ENCODE assay signal across 27 cellular contexts in the genomic region with DNA sequence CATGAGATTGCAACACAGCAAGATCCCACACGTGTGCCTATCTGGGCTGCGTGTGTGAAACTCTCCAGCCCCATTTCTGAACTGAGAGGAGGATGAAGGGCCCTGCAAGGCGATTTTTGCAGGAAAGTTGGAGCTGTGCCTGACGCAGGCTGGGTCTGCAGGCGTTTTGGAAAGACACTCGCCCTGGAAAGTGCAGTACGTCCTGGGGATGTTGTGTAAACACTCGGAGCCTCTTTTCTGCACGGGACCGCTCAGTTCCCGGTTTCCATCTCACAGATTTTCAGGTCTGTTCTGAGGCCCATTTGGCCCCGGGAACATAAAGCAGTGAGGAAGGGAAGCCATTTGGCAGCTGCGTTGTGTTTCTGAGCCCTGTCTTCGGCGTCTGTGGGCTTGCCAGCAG.
"Had no signal": no experiment of that assay in that cellular context is flagged by ENCODE, and none has a peak within 500 bp of the region (broad histone marks: within the 10 kb centered on the region; RNA-seq: fewer than 3 reads in every experiment).

No MANE protein-coding gene starts in this region.

- H3K4me3 ChIP-seq: MG63 had no signal

- ATAC-seq: activated CD4-positive, alpha-beta T cell treated with anti-CD3 and anti-CD28 coated beads for 36 hours; activated CD4-positive, CD25-positive, alpha-beta regulatory T cell treated with anti-CD3 and anti-CD28 coated beads, Interleukin-2, amount 50 U/mL, for 24 hours; activated CD8-positive, alpha-beta T cell treated with anti-CD3 and anti-CD28 coated beads, Interleukin-2, amount 10 ng/mL, durations not matched to agents 7 days and 5 days; activated naive CD4-positive, alpha-beta T cell treated with anti-CD3 and anti-CD28 coated beads, Interleukin-2, amount 50 U/mL, for 72 hours; activated T-cell treated with anti-CD3 and anti-CD28 coated beads, Interleukin-2, amount 50 U/mL, for 4 hours; Panc1; WTC11 had no signal

- H3K9me3 ChIP-seq: MG63 had no signal

- H3K27me3 ChIP-seq: MG63 had no signal

- H3K36me3 ChIP-seq: MG63 had no signal

- DNase-seq: activated CD4-positive, alpha-beta T cell treated with anti-CD3 and anti-CD28 coated beads for 36 hours; activated CD4-positive, alpha-beta T cell treated with anti-CD3 and anti-CD28 coated beads, Interleukin-2, amount 10 ng/mL, durations not matched to agents 7 days and 5 days; activated CD4-positive, alpha-beta T cell treated with anti-CD3 and anti-CD28 coated beads, Interleukin-2, amount 50 U/mL, for 48 hours; activated CD8-positive, alpha-beta T cell treated with anti-CD3 and anti-CD28 coated beads, Interleukin-2, amount 10 ng/mL, durations not matched to agents 7 days and 5 days; activated gamma-delta T cell treated with Interleukin-2 at 50 U/mL for 16 hours; activated naive CD4-positive, alpha-beta T cell treated with anti-CD3 and anti-CD28 coated beads for 36 hours; activated T-cell treated with anti-CD3 and anti-CD28 coated beads, Interleukin-2, amount 50 U/mL, for 4 hours; anterior cingulate cortex; central memory CD4-positive, alpha-beta T cell; Kasumi-1; KG1; MG63; NCI-H1048; NCI-H1105 treated with DMSO at 0.1 percent for 48 hours; NCI-H1436; NCI-H1694; NCI-H1930; NCI-H2081 treated with DMSO at 0.1 percent for 48 hours; NCI-H226; NCI-H446 treated with DMSO at 0.1 percent for 48 hours; NCI-H524; NCI-H69; SIG-M5 had no signal
